Comparison of ENCODE assay signal across 8 cellular contexts in the genomic region with DNA sequence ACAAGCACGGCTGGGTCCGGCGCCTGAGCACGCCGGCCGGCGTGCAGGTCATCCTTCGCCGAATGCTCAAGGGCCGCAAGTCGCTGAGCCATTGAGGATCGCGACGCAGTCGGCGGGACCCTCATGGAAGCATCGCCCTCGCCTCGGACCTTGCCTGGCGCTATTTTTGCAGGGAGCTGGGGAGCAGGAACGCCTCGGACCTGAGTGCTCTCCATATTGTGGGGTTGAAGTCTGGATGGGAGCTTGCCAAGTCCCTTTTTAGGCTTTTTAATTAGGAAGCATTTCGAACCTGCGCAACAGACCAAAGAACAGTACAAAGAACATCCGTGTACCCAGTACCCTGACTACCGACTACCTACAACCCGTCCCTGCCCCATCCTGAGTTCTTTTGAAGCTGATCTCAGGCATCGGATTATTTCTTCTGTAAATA. TPM values are rescaled to one million over a fixed set of nuclear protein-coding genes. Genes with fewer than 3 reads are reported as not detected.
DNase-seq lines count a peak whose midpoint lies in the region; ATAC-seq and TF ChIP-seq lines count a peak whose summit lies in the region.

No MANE protein-coding gene starts in this region.

- H3K9me3 ChIP-seq in BLaER1 (no peaks in the 10 kb centered on the region), muscle layer of duodenum (ENCODE audit: control insufficient read depth in 1 of 2, low read length in 2 of 2) (no peaks in the 10 kb centered on the region)

- H3K4me3 ChIP-seq in BLaER1 = peak overlapping the region; percentile 88
- peak overlapping the region; percentile 89 for H3K4me3 ChIP-seq in Jurkat, Clone E6-1 (ENCODE audit: low read length)
- H3K4me3 ChIP-seq in cardiac fibroblast (replicated peaks in 1 of 2; ENCODE audit: low read depth in 2 of 2, low read length in 2 of 2) = peak overlapping the region; percentile 77 to 81
- peak overlapping the region; percentile 72 to 92 for H3K4me3 ChIP-seq in muscle layer of duodenum (ENCODE audit: low read depth in 1 of 2, low read length in 2 of 2)

- peaks cover 12% of the 10 kb centered on the region for H3K36me3 ChIP-seq in BLaER1
- no peaks in the 10 kb centered on the region for H3K36me3 ChIP-seq in muscle layer of duodenum (ENCODE audit: control insufficient read depth in 1 of 2, insufficient read depth in 2 of 2, low read length in 2 of 2)

- TF ChIP-seq CTCF in cardiac fibroblast (IDR thresholded peaks at IDR 0.05; ENCODE audit: low read depth, low read length) = no peak

- H4K20me1 ChIP-seq in BLaER1 = peaks cover 29% of the 10 kb centered on the region

- H3K4me2 ChIP-seq in BLaER1 = peak overlapping the region; percentile 96

- H3K4me1 ChIP-seq in BLaER1 = peaks cover 75% of the 10 kb centered on the region
- H3K4me1 ChIP-seq in muscle layer of duodenum (ENCODE audit: control insufficient read depth in 1 of 2, insufficient read depth in 2 of 2, low read length in 2 of 2) = peaks cover 22 to 49% of the 10 kb centered on the region in 2 donors

- peak overlapping the region; percentile 94 for H3K9ac ChIP-seq in BLaER1

- H3K27me3 ChIP-seq in BLaER1 = no peaks in the 10 kb centered on the region
- no peaks in the 10 kb centered on the region for H3K27me3 ChIP-seq in muscle layer of duodenum (ENCODE audit: low read depth, low read length)

- DNase-seq in Jurkat, Clone E6-1 (ENCODE audit: low read depth, low spot score) = no peak
- no peak for DNase-seq in cardiac fibroblast (ENCODE audit: low read depth in 2 of 2)

- no peak for ATAC-seq in HG02571 (IDR thresholded peaks at IDR 0.05; ENCODE audit: unreplicated experiment)
- no peak for ATAC-seq in GM21723 (IDR thresholded peaks at IDR 0.05; ENCODE audit: unreplicated experiment)
- no peak for ATAC-seq in GM19452 (IDR thresholded peaks at IDR 0.05; ENCODE audit: unreplicated experiment)
- ATAC-seq in HG03108 (IDR thresholded peaks at IDR 0.05; ENCODE audit: unreplicated experiment) = no peak

- H3K27ac ChIP-seq in BLaER1 (peak overlapping the region; percentile 93), muscle layer of duodenum (ENCODE audit: low read length) (peak overlapping the region; percentile 88)

RNA-seq across cellular contexts. Expression of gene MRPL34, which starts 0.6 kb away (rescaled TPM):
- 152 TPM for polyA plus RNA-seq in Jurkat, Clone E6-1 (2012; ENCODE audit: insufficient read depth, insufficient read length)

RNA-seq across cellular contexts. Expression of gene DDA1, which starts 3.1 kb away (rescaled TPM):
- polyA plus RNA-seq in Jurkat, Clone E6-1 (2012; ENCODE audit: insufficient read depth, insufficient read length) = 89.4 TPM

RNA-seq across cellular contexts. Expression of gene ABHD8, which starts 3.1 kb away (rescaled TPM):
- polyA plus RNA-seq in Jurkat, Clone E6-1 (2012; ENCODE audit: insufficient read depth, insufficient read length) = 11.7 TPM

RNA-seq across cellular contexts. Expression of gene ANKLE1, which starts 24.6 kb away (rescaled TPM):
- 7.3 TPM for polyA plus RNA-seq in Jurkat, Clone E6-1 (2012; ENCODE audit: insufficient read depth, insufficient read length)

RNA-seq across cellular contexts. Expression of gene ANO8, which starts 28.4 kb away (rescaled TPM):
- polyA plus RNA-seq in Jurkat, Clone E6-1 (2012; ENCODE audit: insufficient read depth, insufficient read length) = 11.2 TPM
